ENCODE assay signal across 1 cellular context in the genomic region with DNA sequence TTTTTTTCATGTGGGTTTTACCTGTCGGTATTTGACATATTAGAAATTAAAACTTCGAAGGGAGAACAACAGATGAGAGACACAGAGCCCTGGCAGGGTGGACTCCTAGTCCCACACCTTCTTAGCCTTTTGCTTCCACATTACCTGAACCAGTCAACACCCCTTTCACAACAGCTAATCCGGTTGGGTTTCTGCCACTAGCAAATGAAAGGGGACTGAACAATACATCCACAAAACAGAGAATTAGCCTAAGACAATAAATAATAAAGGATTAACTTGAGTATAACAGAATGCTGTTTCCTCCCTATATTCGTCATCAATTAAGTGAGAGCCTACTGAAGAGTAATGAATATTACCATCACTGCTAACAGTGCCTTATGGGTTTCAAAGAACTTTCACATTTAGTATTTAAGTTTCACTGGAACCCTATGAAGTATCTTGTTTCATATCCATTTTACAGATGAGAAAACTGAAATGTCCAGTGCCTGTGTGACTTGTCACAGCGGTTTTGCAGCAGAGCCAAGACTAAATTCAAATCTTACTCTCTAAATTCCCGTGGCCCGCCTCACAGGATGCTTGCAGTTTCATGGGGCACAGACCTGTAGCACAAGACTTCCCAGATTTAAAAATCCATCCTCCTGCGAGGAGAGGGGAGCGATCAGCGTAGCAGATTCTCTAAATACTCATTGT.
TF ChIP-seq lines count a peak whose summit lies in the region.

No MANE protein-coding gene starts in this region.

TF ChIP-seq in HepG2, 621 proteins besides CTCF, POLR2A, EP300 and RAD21:
- TF ChIP-seq ZSCAN20 (CRISPR knock-in tag; IDR thresholded peaks at IDR 0.05; ENCODE audit: borderline replicate concordance) (no peak), NAIF1 (CRISPR knock-in tag; IDR thresholded peaks at IDR 0.05; ENCODE audit: borderline replicate concordance) (0 out of 2 replicates have a peak, but pooled peaks have one; percentile 27), ZNF629 (CRISPR knock-in tag; conservative IDR thresholded peaks at IDR 0.05) (peak; percentile 74), ZNF879 (CRISPR knock-in tag; IDR thresholded peaks at IDR 0.05) (no peak)
- TF ChIP-seq, protein P1, sequence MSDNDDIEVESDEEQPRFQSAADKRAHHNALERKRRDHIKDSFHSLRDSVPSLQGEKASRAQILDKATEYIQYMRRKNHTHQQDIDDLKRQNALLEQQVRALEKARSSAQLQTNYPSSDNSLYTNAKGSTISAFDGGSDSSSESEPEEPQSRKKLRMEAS (IDR thresholded peaks at IDR 0.05): no peak
- TF ChIP-seq, protein P2, sequence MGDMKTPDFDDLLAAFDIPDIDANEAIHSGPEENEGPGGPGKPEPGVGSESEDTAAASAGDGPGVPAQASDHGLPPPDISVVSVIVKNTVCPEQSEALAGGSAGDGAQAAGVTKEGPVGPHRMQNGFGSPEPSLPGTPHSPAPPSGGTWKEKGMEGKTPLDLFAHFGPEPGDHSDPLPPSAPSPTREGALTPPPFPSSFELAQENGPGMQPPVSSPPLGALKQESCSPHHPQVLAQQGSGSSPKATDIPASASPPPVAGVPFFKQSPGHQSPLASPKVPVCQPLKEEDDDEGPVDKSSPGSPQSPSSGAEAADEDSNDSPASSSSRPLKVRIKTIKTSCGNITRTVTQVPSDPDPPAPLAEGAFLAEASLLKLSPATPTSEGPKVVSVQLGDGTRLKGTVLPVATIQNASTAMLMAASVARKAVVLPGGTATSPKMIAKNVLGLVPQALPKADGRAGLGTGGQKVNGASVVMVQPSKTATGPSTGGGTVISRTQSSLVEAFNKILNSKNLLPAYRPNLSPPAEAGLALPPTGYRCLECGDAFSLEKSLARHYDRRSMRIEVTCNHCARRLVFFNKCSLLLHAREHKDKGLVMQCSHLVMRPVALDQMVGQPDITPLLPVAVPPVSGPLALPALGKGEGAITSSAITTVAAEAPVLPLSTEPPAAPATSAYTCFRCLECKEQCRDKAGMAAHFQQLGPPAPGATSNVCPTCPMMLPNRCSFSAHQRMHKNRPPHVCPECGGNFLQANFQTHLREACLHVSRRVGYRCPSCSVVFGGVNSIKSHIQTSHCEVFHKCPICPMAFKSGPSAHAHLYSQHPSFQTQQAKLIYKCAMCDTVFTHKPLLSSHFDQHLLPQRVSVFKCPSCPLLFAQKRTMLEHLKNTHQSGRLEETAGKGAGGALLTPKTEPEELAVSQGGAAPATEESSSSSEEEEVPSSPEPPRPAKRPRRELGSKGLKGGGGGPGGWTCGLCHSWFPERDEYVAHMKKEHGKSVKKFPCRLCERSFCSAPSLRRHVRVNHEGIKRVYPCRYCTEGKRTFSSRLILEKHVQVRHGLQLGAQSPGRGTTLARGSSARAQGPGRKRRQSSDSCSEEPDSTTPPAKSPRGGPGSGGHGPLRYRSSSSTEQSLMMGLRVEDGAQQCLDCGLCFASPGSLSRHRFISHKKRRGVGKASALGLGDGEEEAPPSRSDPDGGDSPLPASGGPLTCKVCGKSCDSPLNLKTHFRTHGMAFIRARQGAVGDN (CRISPR knock-in tag; IDR thresholded peaks at IDR 0.05): no peak
